8 cellular contexts compared by ENCODE assay signal in genomic region chr1:114756949-114757454, GRCh38. TPM values are rescaled to one million over a fixed set of nuclear protein-coding genes. Genes with fewer than 3 reads are reported as not detected.
DNase-seq lines count a peak whose midpoint lies in the region; ATAC-seq and TF ChIP-seq lines count a peak whose summit lies in the region.

No MANE protein-coding gene starts in this region.

- no peaks in the 10 kb centered on the region; the same call in 1 of the 2 replicates for H3K9me3 ChIP-seq in AG04450 (ENCODE audit: control insufficient read depth, insufficient read depth, low read length)
- no peaks in the 10 kb centered on the region for H3K9me3 ChIP-seq in OCI-LY7 (ENCODE audit: low read length)
- H3K9me3 ChIP-seq in mesenchymal stem cell (ENCODE audit: control insufficient read depth, low read length) = no peaks in the 10 kb centered on the region
- H3K9me3 ChIP-seq in transverse colon = no peaks in the 10 kb centered on the region

- H4K91ac ChIP-seq in mesenchymal stem cell (ENCODE audit: low read length) = no peak overlapping the region

- H3K27ac ChIP-seq in AG04450 (ENCODE audit: low read depth, low read length) = peak overlapping the region; percentile 98
- H3K27ac ChIP-seq in OCI-LY7 (ENCODE audit: low read depth, low read length, poor library complexity, severe bottlenecking) = peak overlapping the region; percentile 84
- peak overlapping the region in 53 of 59 donors; percentile 5 to 100 (median 99) for H3K27ac ChIP-seq in dorsolateral prefrontal cortex
- H3K27ac ChIP-seq in mesenchymal stem cell (ENCODE audit: low read length, poor library complexity, severe bottlenecking) = peak overlapping the region; percentile 47
- peak overlapping the region; percentile 95 to 100 (median 99) for H3K27ac ChIP-seq in transverse colon

- peak overlapping the region; percentile 98 for H3K9ac ChIP-seq in mesenchymal stem cell (ENCODE audit: low read length)

- intact Hi-C loops in OCI-LY7 (cut with micrococcal nuclease; ENCODE audit: unreplicated experiment) = loop anchor here (1.0 to 10.0 kb wide), 5 partner anchors 23 to 812 kb away; partner anchors contain the start of genes SIKE1 and TRIM33
- intact Hi-C loops in dorsolateral prefrontal cortex (cut with DNase I) = loop anchor here (1.0 to 10.0 kb wide), 6 partner anchors 23 to 410 kb away; partner anchors contain the start of genes BCAS2 (in 2 of the 2), NRAS (in 1 of the 2) and SIKE1 (in 1 of the 2)
- intact Hi-C loops in transverse colon (cut with DNase I; ENCODE audit: low total_unique reads) = no loop called here

- no peak overlapping the region for H2BK5ac ChIP-seq in mesenchymal stem cell (ENCODE audit: low read depth, low read length, poor library complexity, severe bottlenecking)

- no peak overlapping the region for H4K8ac ChIP-seq in mesenchymal stem cell (ENCODE audit: low read length)

- 0% methylated on average over 16 of the region's 17 CpGs for WGBS in mesenchymal stem cell
- 0 to 1% methylated on average over 3 to 17 of the region's 17 CpGs for WGBS in transverse colon (ENCODE audit: low coverage in 1 of 2), 2 donors

- no peak for TF ChIP-seq EP300 in transverse colon (IDR thresholded peaks at IDR 0.05; ENCODE audit: low read depth)

- peaks cover 37% of the 10 kb centered on the region for H4K20me1 ChIP-seq in OCI-LY7 (ENCODE audit: insufficient read depth, low read length)

- H3K4me1 ChIP-seq in OCI-LY7 (ENCODE audit: insufficient read depth, low read length, poor library complexity, severe bottlenecking) (peaks cover 46% of the 10 kb centered on the region), mesenchymal stem cell (ENCODE audit: control insufficient read depth, insufficient read depth, low read depth, low read length) (peaks cover 5% of the 10 kb centered on the region), transverse colon (peaks cover 25 to 60% (median 49%) of the 10 kb centered on the region in 4 donors)

- H3K27me3 ChIP-seq in AG04450 (ENCODE audit: control insufficient read depth, insufficient read depth, low read length) (no peaks in the 10 kb centered on the region), dorsolateral prefrontal cortex (no peaks in the 10 kb centered on the region), mesenchymal stem cell (ENCODE audit: control insufficient read depth in 1 of 2, insufficient read depth in 1 of 2, low read length in 2 of 2) (no peaks in the 10 kb centered on the region), transverse colon (no peaks in the 10 kb centered on the region)

- peak; percentile 3 for ATAC-seq in GM19328 (IDR thresholded peaks at IDR 0.05; ENCODE audit: unreplicated experiment)
- ATAC-seq in HG03139 (IDR thresholded peaks at IDR 0.05; ENCODE audit: unreplicated experiment) = no peak
- ATAC-seq in GM21825 (IDR thresholded peaks at IDR 0.05; ENCODE audit: unreplicated experiment) = no peak

- POLR2A ChIA-PET in AG04450 (lab: Yijun Ruan, JAX) = interaction anchor here (0.8 to 1.1 kb wide), 3 partner anchors 15 to 41 kb away, joined by 3 to 4 read pairs (median 4); partner anchors contain the start of genes NRAS and SIKE1
- POLR2A ChIA-PET in OCI-LY7 (lab: Charles Lee) = interaction anchor here (0.5 to 2.8 kb wide), 5 partner anchors 21 to 242 kb away, joined by 3 to 9 read pairs (median 3); partner anchors contain the start of gene NRAS

- H2BK12ac ChIP-seq in mesenchymal stem cell (ENCODE audit: low read length in 2 of 2) = no peak overlapping the region

- peak overlapping the region in 1 of 2 experiments; percentile 42 for H3K4ac ChIP-seq in mesenchymal stem cell (ENCODE audit: low read depth in 1 of 2, low read length in 2 of 2)

- TF ChIP-seq POLR2A in transverse colon (IDR thresholded peaks at IDR 0.05) = no peak

- no peak overlapping the region for H2BK120ac ChIP-seq in mesenchymal stem cell (ENCODE audit: low read depth, low read length)

- no peak for DNase-seq in AG04450 (ENCODE audit: low read depth, low spot score)
- DNase-seq in OCI-LY7 (ENCODE audit: low spot score) = no peak
- no peak for DNase-seq in dorsolateral prefrontal cortex
- peak; percentile 82 for DNase-seq in mesenchymal stem cell
- peak; percentile 32 for DNase-seq in transverse colon

- no TSS peak for BruUV-seq in OCI-LY7 (replicated peaks; lab: Mats Ljungman, UMichigan)

- H3K4me3 ChIP-seq in AG04450 (ENCODE audit: low read depth, low read length) (peak overlapping the region; percentile 100), OCI-LY7 (ENCODE audit: low read depth, low read length, poor library complexity, severe bottlenecking) (peak overlapping the region; percentile 90), dorsolateral prefrontal cortex (peak overlapping the region; percentile 66 to 100 (median 95)), mesenchymal stem cell (ENCODE audit: insufficient read depth in 1 of 2, low read depth in 1 of 2, low read length in 2 of 2) (peak overlapping the region; percentile 84 to 92), transverse colon (peak overlapping the region; percentile 73 to 99 (median 92))

- no peaks in the 10 kb centered on the region for H3K9me2 ChIP-seq in OCI-LY7 (ENCODE audit: insufficient read depth, low read length)

- in situ Hi-C loops in transverse colon (cut with MboI; ENCODE audit: low pct_ligation_motif_present in 1 of 4, low pct_unique_long_range_greater_than_20kb in 1 of 4, low sequenced_read_pairs in 3 of 4) = no loop called here

- peak overlapping the region in 1 of 2 experiments; percentile 14 for H3K23ac ChIP-seq in mesenchymal stem cell (ENCODE audit: low read length in 2 of 2)

- H3K79me1 ChIP-seq in mesenchymal stem cell (replicated peaks; ENCODE audit: low read length, poor library complexity, severe bottlenecking) = no peaks in the 10 kb centered on the region

- peaks cover 54% of the 10 kb centered on the region for H3K79me2 ChIP-seq in OCI-LY7 (ENCODE audit: insufficient read depth, low read depth, low read length)

- peak overlapping the region; percentile 97 for H3K4me2 ChIP-seq in OCI-LY7 (ENCODE audit: low read length)
- H3K4me2 ChIP-seq in mesenchymal stem cell (ENCODE audit: low read length, poor library complexity, severe bottlenecking) = peak overlapping the region; percentile 88

- peak overlapping the region; percentile 2 for H2AK5ac ChIP-seq in mesenchymal stem cell (ENCODE audit: low read length, severe bottlenecking)

- H3K18ac ChIP-seq in mesenchymal stem cell (ENCODE audit: low read depth in 1 of 2, low read length in 2 of 2) = peak overlapping the region in 1 of 2 experiments; percentile 51

- H2BK15ac ChIP-seq in mesenchymal stem cell (ENCODE audit: low read depth, poor library complexity, severe bottlenecking) = no peak overlapping the region

- no peak overlapping the region for H2AFZ ChIP-seq in OCI-LY7 (ENCODE audit: low read length)
- no peak overlapping the region for H2AFZ ChIP-seq in mesenchymal stem cell (ENCODE audit: low read depth, low read length)

- TF ChIP-seq CTCF in AG04450 (IDR thresholded peaks at IDR 0.05; ENCODE audit: low read depth, low read length) = no peak
- no peak for TF ChIP-seq CTCF in OCI-LY7 (conservative IDR thresholded peaks at IDR 0.05; ENCODE audit: low read length)
- TF ChIP-seq CTCF in dorsolateral prefrontal cortex (IDR thresholded peaks at IDR 0.05 in 54 of 56, conservative IDR thresholded peaks at IDR 0.05 in 2 of 56; ENCODE audit: low read depth in 1 of 56, partially characterized antibody in 56 of 56) = no peak
- TF ChIP-seq CTCF in transverse colon (IDR thresholded peaks at IDR 0.05) = no peak

- CTCF ChIA-PET in AG04450 (lab: Charles Lee) (interaction anchor here (1.2 kb wide), 1 partner anchor 296 kb away, joined by 3 read pairs; no protein-coding TSS in a partner anchor), OCI-LY7 (lab: Charles Lee; ENCODE audit: unreplicated experiment) (interaction anchor here (0.7 kb wide), 1 partner anchor 21 kb away, joined by 3 read pairs; no protein-coding TSS in a partner anchor)

- H3K14ac ChIP-seq in mesenchymal stem cell (ENCODE audit: low read length in 2 of 2) = no peak overlapping the region

- H3K36me3 ChIP-seq in OCI-LY7 (ENCODE audit: insufficient read depth, low read length) (peaks cover 49% of the 10 kb centered on the region), mesenchymal stem cell (ENCODE audit: control insufficient read depth in 1 of 2, insufficient read depth in 2 of 2, low read depth in 1 of 2, low read length in 2 of 2) (peaks cover 0 to 5% of the 10 kb centered on the region in 2 experiments), transverse colon (no peaks in the 10 kb centered on the region)

RNA-seq across cellular contexts. Expression of gene CSDE1, which starts 0.8 kb away (rescaled TPM):
- polyA plus RNA-seq in AG04450 (2011; rRNA removed) = 346 and 438 TPM in 2 replicates
- 533 and 669 TPM in 2 replicates for polyA minus RNA-seq in AG04450 (2011; rRNA and poly(A)+ RNA removed)
- 177 and 223 TPM in 2 replicates for total RNA-seq in OCI-LY7 (2014; rRNA removed; shearing (Covaris generic))
- 426 and 456 TPM in 2 replicates for total RNA-seq in OCI-LY7 (2022)
- 100 to 1,000 TPM; 340 to 487 (median 404) TPM for total RNA-seq in dorsolateral prefrontal cortex
- 385 TPM for polyA plus RNA-seq in mesenchymal stem cell (2013, experiment 1 of 2)
- polyA plus RNA-seq in mesenchymal stem cell (2013, experiment 2 of 2) = 375 TPM
- total RNA-seq in transverse colon = 1,000 to 10,000 TPM in 1 of 4 donors, 100 to 1,000 TPM in 3; 264 to 1,040 (median 739) TPM

RNA-seq across cellular contexts. Expression of gene SIKE1, which starts 23.5 kb away (rescaled TPM):
- 34.7 and 58.5 TPM in 2 replicates for polyA plus RNA-seq in AG04450 (2011; rRNA removed)
- polyA minus RNA-seq in AG04450 (2011; rRNA and poly(A)+ RNA removed) = 24.1 and 44.6 TPM in 2 replicates
- total RNA-seq in OCI-LY7 (2014; rRNA removed; shearing (Covaris generic)) = 123 and 142 TPM in 2 replicates
- total RNA-seq in OCI-LY7 (2022) = 71.0 and 75.3 TPM in 2 replicates
- 10 to 100 TPM; 19.8 to 45.5 (median 30.5) TPM for total RNA-seq in dorsolateral prefrontal cortex
- 27.1 TPM for polyA plus RNA-seq in mesenchymal stem cell (2013, experiment 1 of 2)
- 26.6 TPM for polyA plus RNA-seq in mesenchymal stem cell (2013, experiment 2 of 2)
- total RNA-seq in transverse colon = 10 to 100 TPM; 20.9 to 44.5 (median 35.3) TPM

RNA-seq across cellular contexts. Expression of gene NRAS, which starts 40.4 kb away (rescaled TPM):
- polyA plus RNA-seq in AG04450 (2011; rRNA removed) = 50.7 and 69.8 TPM in 2 replicates
- polyA minus RNA-seq in AG04450 (2011; rRNA and poly(A)+ RNA removed) = 37.0 and 57.5 TPM in 2 replicates
- 28.5 and 32.6 TPM in 2 replicates for total RNA-seq in OCI-LY7 (2014; rRNA removed; shearing (Covaris generic))
- total RNA-seq in OCI-LY7 (2022) (43.5 and 47.0 TPM in 2 replicates), dorsolateral prefrontal cortex (10 to 100 TPM; 10.6 to 20.9 (median 16.0) TPM), transverse colon (10 to 100 TPM; 14.5 to 56.3 (median 44.6) TPM)
- 55.7 TPM for polyA plus RNA-seq in mesenchymal stem cell (2013, experiment 1 of 2)
- 59.7 TPM for polyA plus RNA-seq in mesenchymal stem cell (2013, experiment 2 of 2)

Comparison
In these comparisons a context has a peak if more than half of its experiments do, and no peak if none do; other contexts are left out.
1. DNase-seq: peak in mesenchymal stem cell (single experiment) and transverse colon (single experiment); none in AG04450 (single experiment), OCI-LY7 (single experiment) and dorsolateral prefrontal cortex (0 of 10).
2. H3K27ac ChIP-seq: peak in every context shown above with its lines; median percentile 99 in dorsolateral prefrontal cortex; 99 in transverse colon; 98 in AG04450; 84 in OCI-LY7; 47 in mesenchymal stem cell.
3. Peak in every context shown above with its lines, with median percentiles within 50 percentile points of each other: H3K4me3 ChIP-seq.